In genomic region chr4:4320528-4320927, GRCh38 we compare ENCODE assay signal across 20 cellular contexts.
"Had no signal": no experiment of that assay in that cellular context is flagged by ENCODE, and none has a peak within 500 bp of the region (broad histone marks: within the 10 kb centered on the region; RNA-seq: fewer than 3 reads in every experiment).

No MANE protein-coding gene starts in this region.

- H3K27me3 Mint-ChIP-seq: stimulated activated memory B cell treated with anti-CD40 and anti-IgM and Interleukin-4, amounts not matched to agents 10 μg/mL and 1 μg/mL and 100 μg/mL, for 72 hours had no signal

- H3K4me3 Mint-ChIP-seq: nephron; neural progenitor cell; stimulated activated memory B cell treated with anti-CD40 and anti-IgM and Interleukin-4, amounts not matched to agents 10 μg/mL and 1 μg/mL and 100 μg/mL, for 72 hours had no signal

- H3K4me3 ChIP-seq: dorsolateral prefrontal cortex, gastrocnemius medialis, lower lobe of right lung, neural progenitor cell, prostate gland, right atrium auricular region, skin epidermis, spleen, thoracic aorta, tibial nerve, upper lobe of left lung, uterus had no signal

- H3K36me3 ChIP-seq: neural progenitor cell, prostate gland, uterus had no signal

- DNase-seq: effector CD4-positive, alpha-beta T cell; gastrocnemius medialis; left ventricle myocardium superior; lower lobe of right lung; spleen; stimulated activated CD4-positive, alpha-beta T cell treated with anti-CD3 and anti-CD28 coated beads, Interleukin-4, amount 100 ng/mL, for 4 hours; stimulated activated naive CD8-positive, alpha-beta T cell treated with anti-CD3 and anti-CD28 coated beads, Interleukin-15, Interleukin-2, amounts not matched to agents 100 U/mL and 50 U/mL, for 24 hours; substantia nigra; uterus had no signal

- H3K9me3 ChIP-seq: gastrocnemius medialis, lower lobe of right lung, prostate gland, right atrium auricular region, spleen, thoracic aorta, tibial nerve, upper lobe of left lung, uterus had no signal

- H3K9me3 Mint-ChIP-seq: nephron; neural progenitor cell; stimulated activated memory B cell treated with anti-CD40 and anti-IgM and Interleukin-4, amounts not matched to agents 10 μg/mL and 1 μg/mL and 100 μg/mL, for 72 hours had no signal

- H3K27me3 ChIP-seq: dorsolateral prefrontal cortex, gastrocnemius medialis, neural progenitor cell, right atrium auricular region, spleen, tibial nerve, upper lobe of left lung, uterus had no signal

- H3K27ac Mint-ChIP-seq: nephron; neural progenitor cell; stimulated activated memory B cell treated with anti-CD40 and anti-IgM and Interleukin-4, amounts not matched to agents 10 μg/mL and 1 μg/mL and 100 μg/mL, for 72 hours had no signal

- H3K4me1 ChIP-seq: gastrocnemius medialis, lower lobe of right lung, neural progenitor cell, parathyroid adenoma, prostate gland, right atrium auricular region, tibial nerve, upper lobe of left lung, uterus had no signal

- ATAC-seq: gastrocnemius medialis; left ventricle myocardium superior; lower lobe of right lung; stimulated activated memory B cell treated with anti-CD40 and anti-IgM and Interleukin-4, amounts not matched to agents 10 μg/mL and 1 μg/mL and 100 μg/mL, for 72 hours; stimulated activated naive CD8-positive, alpha-beta T cell treated with anti-CD3 and anti-CD28 coated beads, Interleukin-15, Interleukin-2, amounts not matched to agents 100 U/mL and 50 U/mL, for 24 hours had no signal

- H3K27ac ChIP-seq: gastrocnemius medialis, lower lobe of right lung, neural progenitor cell, parathyroid adenoma, prostate gland, right atrium auricular region, skin epidermis, spleen, thoracic aorta, tibial nerve, upper lobe of left lung, uterus had no signal

- H3K4me1 Mint-ChIP-seq: neural progenitor cell; stimulated activated memory B cell treated with anti-CD40 and anti-IgM and Interleukin-4, amounts not matched to agents 10 μg/mL and 1 μg/mL and 100 μg/mL, for 72 hours had no signal

- H3K36me3 Mint-ChIP-seq: neural progenitor cell had no signal
